ENCODE assay signal across 1 cellular context in genomic region chr7:76302299-76303056, GRCh38.
TF ChIP-seq lines count a peak whose summit lies in the region.

HSPB1 (plus strand) TSS chr7:76302673; CDS start chr7:76302713, 40 bp downstream.

TF ChIP-seq in H1, 55 proteins besides CTCF, POLR2A, EP300 and RAD21 (continued from another document):
- TF ChIP-seq ATF2 (IDR thresholded peaks at IDR 0.05; ENCODE audit: low read length) (peak; percentile 29; the same call in 1 of the 2 replicates), CREB1 (IDR thresholded peaks at IDR 0.05) (0 out of 2 replicates have a peak, but pooled peaks have one; percentile 30), SP4 (IDR thresholded peaks at IDR 0.05; ENCODE audit: low read length) (0 out of 2 replicates have a peak, but pooled peaks have one; percentile 55), RBBP5 (IDR thresholded peaks at IDR 0.05; ENCODE audit: borderline replicate concordance, low read depth, low read length) (peak; percentile 52; the same call in 1 of the 2 replicates)
